Comparison of ENCODE assay signal across 9 cellular contexts in genomic region chr14:100241279-100241678, GRCh38. TPM values are rescaled to one million over a fixed set of nuclear protein-coding genes. Genes with fewer than 3 reads are reported as not detected.
DNase-seq lines count a peak whose midpoint lies in the region; ATAC-seq and TF ChIP-seq lines count a peak whose summit lies in the region.
"Had no signal": no experiment of that assay in that cellular context is flagged by ENCODE, and none has a peak within 500 bp of the region (broad histone marks: within the 10 kb centered on the region; RNA-seq: fewer than 3 reads in every experiment).

No MANE protein-coding gene starts in this region.

- H3K36me3 ChIP-seq in lower lobe of right lung (no peaks in the 10 kb centered on the region), upper lobe of left lung (no peaks in the 10 kb centered on the region)

- TF ChIP-seq CTCF in astrocyte of the cerebellum (IDR thresholded peaks at IDR 0.05; ENCODE audit: low read depth, low read length, missing control alignments) (no peak), lower lobe of right lung (IDR thresholded peaks at IDR 0.05) (no peak), upper lobe of left lung (IDR thresholded peaks at IDR 0.05) (no peak)

- no peak for DNase-seq in activated naive CD4-positive, alpha-beta T cell treated with Interleukin-2 at 50 U/mL for 16 hours
- DNase-seq in astrocyte of the cerebellum (ENCODE audit: low read depth) (no peak), lower lobe of right lung (no peak), upper lobe of left lung (no peak), NCI-H526 treated with DMSO at 0.1 percent for 48 hours (lab: John Stamatoyannopoulos, UW) (no peak), mesenteric fat pad (ENCODE audit: low spot score) (no peak), kidney tubule cell (ENCODE audit: low spot score) (no peak)
- DNase-seq: activated CD4-positive, alpha-beta T cell treated with anti-CD3 and anti-CD28 coated beads, Interleukin-2, amount 50 U/mL, for 4 hours had no signal

- H3K4me3 ChIP-seq in astrocyte of the cerebellum (ENCODE audit: low read depth, low read length) (peak overlapping the region; percentile 84), lower lobe of right lung (peak overlapping the region; percentile 67), upper lobe of left lung (peak overlapping the region in 3 of 4 donors; percentile 80 to 100 (median 90))

- H3K9me3 ChIP-seq in lower lobe of right lung (no peaks in the 10 kb centered on the region), upper lobe of left lung (no peaks in the 10 kb centered on the region)

- H3K27ac ChIP-seq in lower lobe of right lung (peak overlapping the region; percentile 82), upper lobe of left lung (peak overlapping the region; percentile 86 to 100 (median 99))

- H3K27ac Mint-ChIP-seq in activated naive CD4-positive, alpha-beta T cell treated with anti-CD3 and anti-CD28 coated beads, Interleukin-2, amount 50 U/mL, for 24 hours: peak overlapping the region; percentile 96

- in situ Hi-C loops in astrocyte of the cerebellum (cut with HindIII; ENCODE audit: low sequenced_read_pairs): no loop called here

- H3K36me3 Mint-ChIP-seq in activated naive CD4-positive, alpha-beta T cell treated with anti-CD3 and anti-CD28 coated beads, Interleukin-2, amount 50 U/mL, for 24 hours: peaks cover 20% of the 10 kb centered on the region

- ATAC-seq in lower lobe of right lung (no peak), upper lobe of left lung (ENCODE audit: low FRiP score in 2 of 2) (no peak)

- H3K4me1 ChIP-seq in lower lobe of right lung (peaks cover 70% of the 10 kb centered on the region), upper lobe of left lung (peaks cover 57 to 68% (median 60%) of the 10 kb centered on the region in 4 donors)

- H3K27me3 ChIP-seq in lower lobe of right lung (ENCODE audit: low read depth) (no peaks in the 10 kb centered on the region), upper lobe of left lung (no peaks in the 10 kb centered on the region)

- no peak for TF ChIP-seq EP300 in upper lobe of left lung (IDR thresholded peaks at IDR 0.05)

- intact Hi-C loops in lower lobe of right lung (cut with DNase I): no loop called here

- no peaks in the 10 kb centered on the region for H3K27me3 Mint-ChIP-seq in activated naive CD4-positive, alpha-beta T cell treated with anti-CD3 and anti-CD28 coated beads, Interleukin-2, amount 50 U/mL, for 24 hours

- WGBS in upper lobe of left lung, 2 donors: 36 to 44% methylated on average over 3 of the region's 3 CpGs

- TF ChIP-seq POLR2A in upper lobe of left lung (IDR thresholded peaks at IDR 0.05): no peak

- peaks cover 54% of the 10 kb centered on the region for H3K4me1 Mint-ChIP-seq in activated naive CD4-positive, alpha-beta T cell treated with anti-CD3 and anti-CD28 coated beads, Interleukin-2, amount 50 U/mL, for 24 hours

- H3K9me3 Mint-ChIP-seq in activated naive CD4-positive, alpha-beta T cell treated with anti-CD3 and anti-CD28 coated beads, Interleukin-2, amount 50 U/mL, for 24 hours: no peaks in the 10 kb centered on the region

- H3K4me3 Mint-ChIP-seq in activated naive CD4-positive, alpha-beta T cell treated with anti-CD3 and anti-CD28 coated beads, Interleukin-2, amount 50 U/mL, for 24 hours: peak overlapping the region; percentile 98

RNA-seq across cellular contexts. Expression of gene YY1, which starts 2.3 kb away (rescaled TPM):
- total RNA-seq in lower lobe of right lung: 74.8 TPM
- total RNA-seq in upper lobe of left lung: 10 to 100 TPM; 35.6 to 70.4 (median 52.4) TPM
- total RNA-seq in mesenteric fat pad: 61.3 TPM
